Comparison of ENCODE assay signal across 2 cellular contexts in genomic region chrX:883588-883987, GRCh38.
TF ChIP-seq lines count a peak whose summit lies in the region.

No MANE protein-coding gene starts in this region.

TF ChIP-seq in WTC11, 78 proteins besides CTCF, POLR2A, EP300 and RAD21 (continued from another document):
- TF ChIP-seq STAT6 (CRISPR knock-in tag; conservative IDR thresholded peaks at IDR 0.05; ENCODE audit: low read depth) = no peak
- TF ChIP-seq FOXP4 (CRISPR knock-in tag; IDR thresholded peaks at IDR 0.05) = no peak
- no peak for TF ChIP-seq TEAD4 (CRISPR knock-in tag; IDR thresholded peaks at IDR 0.05)
- TF ChIP-seq ZNF219 (CRISPR knock-in tag; IDR thresholded peaks at IDR 0.05; ENCODE audit: borderline replicate concordance) = no peak
- no peak for TF ChIP-seq SOX15 (CRISPR knock-in tag; IDR thresholded peaks at IDR 0.05)
- no peak for TF ChIP-seq CREB1 (CRISPR knock-in tag; IDR thresholded peaks at IDR 0.05)
- TF ChIP-seq KAT7 (CRISPR knock-in tag; IDR thresholded peaks at IDR 0.05; ENCODE audit: borderline replicate concordance) = no peak
- TF ChIP-seq, protein P1, sequence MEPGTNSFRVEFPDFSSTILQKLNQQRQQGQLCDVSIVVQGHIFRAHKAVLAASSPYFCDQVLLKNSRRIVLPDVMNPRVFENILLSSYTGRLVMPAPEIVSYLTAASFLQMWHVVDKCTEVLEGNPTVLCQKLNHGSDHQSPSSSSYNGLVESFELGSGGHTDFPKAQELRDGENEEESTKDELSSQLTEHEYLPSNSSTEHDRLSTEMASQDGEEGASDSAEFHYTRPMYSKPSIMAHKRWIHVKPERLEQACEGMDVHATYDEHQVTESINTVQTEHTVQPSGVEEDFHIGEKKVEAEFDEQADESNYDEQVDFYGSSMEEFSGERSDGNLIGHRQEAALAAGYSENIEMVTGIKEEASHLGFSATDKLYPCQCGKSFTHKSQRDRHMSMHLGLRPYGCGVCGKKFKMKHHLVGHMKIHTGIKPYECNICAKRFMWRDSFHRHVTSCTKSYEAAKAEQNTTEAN (CRISPR knock-in tag; IDR thresholded peaks at IDR 0.05) = no peak
- no peak for TF ChIP-seq E2F5 (CRISPR knock-in tag; IDR thresholded peaks at IDR 0.05)

TF ChIP-seq in HepG2, 621 proteins besides CTCF, POLR2A, EP300 and RAD21 (continued from another document):
- TF ChIP-seq, protein P2, sequence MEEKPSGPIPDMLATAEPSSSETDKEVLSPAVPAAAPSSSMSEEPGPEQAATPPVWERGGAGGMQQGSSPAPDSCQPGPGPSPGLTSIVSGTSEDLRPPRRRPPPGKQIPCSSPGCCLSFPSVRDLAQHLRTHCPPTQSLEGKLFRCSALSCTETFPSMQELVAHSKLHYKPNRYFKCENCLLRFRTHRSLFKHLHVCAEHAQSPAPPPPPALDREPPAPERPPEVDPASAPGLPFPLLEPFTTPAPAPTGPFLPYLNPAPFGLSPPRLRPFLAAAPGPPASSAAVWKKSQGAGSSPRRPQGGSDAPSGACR (CRISPR knock-in tag; IDR thresholded peaks at IDR 0.05) = no peak
- TF ChIP-seq, protein P3, sequence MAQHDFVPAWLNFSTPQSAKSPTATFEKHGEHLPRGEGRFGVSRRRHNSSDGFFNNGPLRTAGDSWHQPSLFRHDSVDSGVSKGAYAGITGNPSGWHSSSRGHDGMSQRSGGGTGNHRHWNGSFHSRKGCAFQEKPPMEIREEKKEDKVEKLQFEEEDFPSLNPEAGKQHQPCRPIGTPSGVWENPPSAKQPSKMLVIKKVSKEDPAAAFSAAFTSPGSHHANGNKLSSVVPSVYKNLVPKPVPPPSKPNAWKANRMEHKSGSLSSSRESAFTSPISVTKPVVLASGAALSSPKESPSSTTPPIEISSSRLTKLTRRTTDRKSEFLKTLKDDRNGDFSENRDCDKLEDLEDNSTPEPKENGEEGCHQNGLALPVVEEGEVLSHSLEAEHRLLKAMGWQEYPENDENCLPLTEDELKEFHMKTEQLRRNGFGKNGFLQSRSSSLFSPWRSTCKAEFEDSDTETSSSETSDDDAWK (CRISPR knock-in tag; IDR thresholded peaks at IDR 0.05) = no peak
- TF ChIP-seq, protein P4, sequence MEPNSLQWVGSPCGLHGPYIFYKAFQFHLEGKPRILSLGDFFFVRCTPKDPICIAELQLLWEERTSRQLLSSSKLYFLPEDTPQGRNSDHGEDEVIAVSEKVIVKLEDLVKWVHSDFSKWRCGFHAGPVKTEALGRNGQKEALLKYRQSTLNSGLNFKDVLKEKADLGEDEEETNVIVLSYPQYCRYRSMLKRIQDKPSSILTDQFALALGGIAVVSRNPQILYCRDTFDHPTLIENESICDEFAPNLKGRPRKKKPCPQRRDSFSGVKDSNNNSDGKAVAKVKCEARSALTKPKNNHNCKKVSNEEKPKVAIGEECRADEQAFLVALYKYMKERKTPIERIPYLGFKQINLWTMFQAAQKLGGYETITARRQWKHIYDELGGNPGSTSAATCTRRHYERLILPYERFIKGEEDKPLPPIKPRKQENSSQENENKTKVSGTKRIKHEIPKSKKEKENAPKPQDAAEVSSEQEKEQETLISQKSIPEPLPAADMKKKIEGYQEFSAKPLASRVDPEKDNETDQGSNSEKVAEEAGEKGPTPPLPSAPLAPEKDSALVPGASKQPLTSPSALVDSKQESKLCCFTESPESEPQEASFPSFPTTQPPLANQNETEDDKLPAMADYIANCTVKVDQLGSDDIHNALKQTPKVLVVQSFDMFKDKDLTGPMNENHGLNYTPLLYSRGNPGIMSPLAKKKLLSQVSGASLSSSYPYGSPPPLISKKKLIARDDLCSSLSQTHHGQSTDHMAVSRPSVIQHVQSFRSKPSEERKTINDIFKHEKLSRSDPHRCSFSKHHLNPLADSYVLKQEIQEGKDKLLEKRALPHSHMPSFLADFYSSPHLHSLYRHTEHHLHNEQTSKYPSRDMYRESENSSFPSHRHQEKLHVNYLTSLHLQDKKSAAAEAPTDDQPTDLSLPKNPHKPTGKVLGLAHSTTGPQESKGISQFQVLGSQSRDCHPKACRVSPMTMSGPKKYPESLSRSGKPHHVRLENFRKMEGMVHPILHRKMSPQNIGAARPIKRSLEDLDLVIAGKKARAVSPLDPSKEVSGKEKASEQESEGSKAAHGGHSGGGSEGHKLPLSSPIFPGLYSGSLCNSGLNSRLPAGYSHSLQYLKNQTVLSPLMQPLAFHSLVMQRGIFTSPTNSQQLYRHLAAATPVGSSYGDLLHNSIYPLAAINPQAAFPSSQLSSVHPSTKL (CRISPR knock-in tag; IDR thresholded peaks at IDR 0.05) = no peak
- TF ChIP-seq ZMYM2 (CRISPR knock-in tag; IDR thresholded peaks at IDR 0.05) (no peak), NFKBIZ (CRISPR knock-in tag; IDR thresholded peaks at IDR 0.05) (no peak), ZSCAN29 (CRISPR knock-in tag; conservative IDR thresholded peaks at IDR 0.05) (no peak), ETV5 (CRISPR knock-in tag; IDR thresholded peaks at IDR 0.05; ENCODE audit: borderline replicate concordance) (no peak), MXD4 (CRISPR knock-in tag; IDR thresholded peaks at IDR 0.05) (no peak), ZNF260 (CRISPR knock-in tag; IDR thresholded peaks at IDR 0.05; ENCODE audit: borderline replicate concordance, low read depth) (no peak)
- TF ChIP-seq, protein P5, sequence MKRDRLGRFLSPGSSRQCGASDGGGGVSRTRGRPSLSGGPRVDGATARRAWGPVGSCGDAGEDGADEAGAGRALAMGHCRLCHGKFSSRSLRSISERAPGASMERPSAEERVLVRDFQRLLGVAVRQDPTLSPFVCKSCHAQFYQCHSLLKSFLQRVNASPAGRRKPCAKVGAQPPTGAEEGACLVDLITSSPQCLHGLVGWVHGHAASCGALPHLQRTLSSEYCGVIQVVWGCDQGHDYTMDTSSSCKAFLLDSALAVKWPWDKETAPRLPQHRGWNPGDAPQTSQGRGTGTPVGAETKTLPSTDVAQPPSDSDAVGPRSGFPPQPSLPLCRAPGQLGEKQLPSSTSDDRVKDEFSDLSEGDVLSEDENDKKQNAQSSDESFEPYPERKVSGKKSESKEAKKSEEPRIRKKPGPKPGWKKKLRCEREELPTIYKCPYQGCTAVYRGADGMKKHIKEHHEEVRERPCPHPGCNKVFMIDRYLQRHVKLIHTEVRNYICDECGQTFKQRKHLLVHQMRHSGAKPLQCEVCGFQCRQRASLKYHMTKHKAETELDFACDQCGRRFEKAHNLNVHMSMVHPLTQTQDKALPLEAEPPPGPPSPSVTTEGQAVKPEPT (CRISPR knock-in tag; IDR thresholded peaks at IDR 0.05; ENCODE audit: low read depth) = no peak
